Comparison of ENCODE assay signal across 16 cellular contexts in the genomic region with DNA sequence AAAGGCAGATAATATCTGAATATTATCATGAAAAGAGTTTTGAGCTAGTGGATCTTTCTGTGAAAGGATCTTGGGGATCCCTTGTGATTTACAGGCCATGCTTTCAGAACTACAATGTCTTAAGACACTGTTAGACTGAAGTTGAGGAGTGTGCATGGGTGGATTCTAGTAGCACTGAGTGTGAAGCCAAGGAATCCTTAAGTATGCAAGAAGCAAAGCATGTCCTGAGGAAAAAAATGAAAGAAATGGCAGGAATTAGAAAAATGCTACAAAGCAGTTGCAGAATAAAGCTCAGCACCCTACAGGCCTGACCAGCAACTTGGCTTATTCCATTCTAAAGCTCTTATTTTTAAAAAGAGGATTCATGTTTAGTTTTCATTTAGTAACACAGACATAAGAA. TPM values are rescaled to one million over a fixed set of nuclear protein-coding genes. Genes with fewer than 3 reads are reported as not detected.
A peak's percentile ranks its signal among the peaks of the same experiment; 100 is the strongest.
DNase-seq lines count a peak whose midpoint lies in the region; ATAC-seq and TF ChIP-seq lines count a peak whose summit lies in the region.
"Had no signal": no experiment of that assay in that cellular context is flagged by ENCODE, and none has a peak within 500 bp of the region (broad histone marks: within the 10 kb centered on the region; RNA-seq: fewer than 3 reads in every experiment).

No MANE protein-coding gene starts in this region.

- H3K4me2 ChIP-seq in MM.1S (ENCODE audit: low read depth, low read length) = no peak overlapping the region

- H3K36me3 ChIP-seq in BJ (ENCODE audit: control insufficient read depth, insufficient read depth, low read length) = no peaks in the 10 kb centered on the region
- H3K36me3 ChIP-seq in MM.1S (replicated peaks; ENCODE audit: insufficient read depth, low read length) = no peaks in the 10 kb centered on the region
- H3K36me3 ChIP-seq: left ventricle myocardium inferior had no signal

- H3K4me3 ChIP-seq in BJ (ENCODE audit: low read depth, low read length) (no peak overlapping the region), retinal pigment epithelial cell (ENCODE audit: low read length) (no peak overlapping the region), MM.1S (ENCODE audit: low read length) (no peak overlapping the region)
- H3K4me3 ChIP-seq: left ventricle myocardium inferior, skin epidermis had no signal

- no peaks in the 10 kb centered on the region for H3K9me2 ChIP-seq in MM.1S (replicated peaks; ENCODE audit: insufficient read depth, low read length)

- CTCF ChIA-PET in BJ (lab: Yijun Ruan, JAX) = interaction anchor here (0.9 kb wide), 1 partner anchor 11 kb away, joined by 3 read pairs; no protein-coding TSS in a partner anchor

- ATAC-seq in GM19395 (IDR thresholded peaks at IDR 0.05; ENCODE audit: unreplicated experiment) (no peak), GM18520 (IDR thresholded peaks at IDR 0.05; ENCODE audit: unreplicated experiment) (no peak)
- ATAC-seq: activated CD4-positive, alpha-beta T cell treated with anti-CD3 and anti-CD28 coated beads for 36 hours; naive thymus-derived CD8-positive, alpha-beta T cell had no signal

- DNase-seq in BJ (ENCODE audit: low read depth) (peak; percentile 55), fibroblast of the conjunctiva (ENCODE audit: low read depth) (peak; percentile 29), retinal pigment epithelial cell (ENCODE audit: low read depth) (peak; percentile 51), MM.1S (no peak), kidney glomerular epithelial cell (lab: John Stamatoyannopoulos, UW) (no peak)
- DNase-seq: activated CD4-positive, alpha-beta T cell treated with anti-CD3 and anti-CD28 coated beads for 36 hours; AML-193; DMS153; hypothalamus; left ventricle myocardium inferior; naive thymus-derived CD8-positive, alpha-beta T cell; NCI-H187 treated with DMSO at 0.1 percent for 48 hours had no signal

- peaks cover 70% of the 10 kb centered on the region for H3K79me2 ChIP-seq in MM.1S (ENCODE audit: low read length)

- H3K27ac ChIP-seq in VCaP (peak overlapping the region; percentile 15; the same call in 1 of the 2 replicates), MM.1S (ENCODE audit: low read length) (no peak overlapping the region)
- H3K27ac ChIP-seq: left ventricle myocardium inferior had no signal

- TF ChIP-seq CTCF in BJ (IDR thresholded peaks at IDR 0.05; ENCODE audit: insufficient read depth, low read depth, low read length) = no peak
- TF ChIP-seq CTCF in VCaP (conservative IDR thresholded peaks at IDR 0.05) = no peak
- no peak for TF ChIP-seq CTCF in retinal pigment epithelial cell (conservative IDR thresholded peaks at IDR 0.05; ENCODE audit: low read depth, low read length)
- no peak for TF ChIP-seq CTCF in MM.1S (IDR thresholded peaks at IDR 0.05; ENCODE audit: low read length)

- POLR2A ChIA-PET in BJ (lab: Charles Lee) = interaction anchor here (0.5 to 1.2 kb wide), 4 partner anchors 10 to 125 kb away, joined by 3 read pairs; no protein-coding TSS in a partner anchor

- no peaks in the 10 kb centered on the region for H3F3A ChIP-seq in MM.1S (ENCODE audit: insufficient read depth, low read length)

- H3K9ac ChIP-seq in MM.1S (ENCODE audit: low read length) = no peak overlapping the region

- no peaks in the 10 kb centered on the region for H3K9me3 ChIP-seq in MM.1S (replicated peaks; ENCODE audit: insufficient read depth, low read length)
- H3K9me3 ChIP-seq: left ventricle myocardium inferior had no signal

- 0 out of 2 replicates have a peak, but pooled peaks cover 3% of the 10 kb centered on the region for H4K20me1 ChIP-seq in MM.1S (ENCODE audit: insufficient read depth, low read length)

- no peaks in the 10 kb centered on the region for H3K4me1 ChIP-seq in MM.1S (ENCODE audit: low read length)

- no peak overlapping the region for H2AFZ ChIP-seq in MM.1S (ENCODE audit: low read length)

- no peaks in the 10 kb centered on the region for H3K27me3 ChIP-seq in BJ (ENCODE audit: control insufficient read depth, insufficient read depth, low read length)
- H3K27me3 ChIP-seq in MM.1S (replicated peaks; ENCODE audit: insufficient read depth, low read length) = no peaks in the 10 kb centered on the region

RNA-seq across cellular contexts. Expression of gene STX6, which starts 11.9 kb away (rescaled TPM):
- 21.6 and 24.8 TPM in 2 replicates for polyA plus RNA-seq in BJ (2011; rRNA removed)
- 19.9 and 27.5 TPM in 2 replicates for polyA minus RNA-seq in BJ (2011; rRNA and poly(A)+ RNA removed)

RNA-seq across cellular contexts. Expression of gene MR1, which starts 23.0 kb away (rescaled TPM):
- 25.0 and 36.2 TPM in 2 replicates for polyA plus RNA-seq in BJ (2011; rRNA removed)
- polyA minus RNA-seq in BJ (2011; rRNA and poly(A)+ RNA removed) = 10.3 and 15.8 TPM in 2 replicates

Comparison
In these comparisons a context has a peak if more than half of its experiments do, and no peak if none do; other contexts are left out.
1. DNase-seq: peak in BJ (single experiment), fibroblast of the conjunctiva (single experiment) and retinal pigment epithelial cell (single experiment); none in MM.1S (single experiment) and kidney glomerular epithelial cell (single experiment).